ENCODE assay signal across 8 cellular contexts in genomic region chr1:224377676-224378006, GRCh38. TPM values are rescaled to one million over a fixed set of nuclear protein-coding genes. Genes with fewer than 3 reads are reported as not detected.
DNase-seq lines count a peak whose midpoint lies in the region; ATAC-seq lines count a peak whose summit lies in the region.

No MANE protein-coding gene starts in this region.

- peak overlapping the region; percentile 87 for H3K27ac Mint-ChIP-seq in activated CD4-positive, alpha-beta T cell treated with anti-CD3 and anti-CD28 coated beads, Interleukin-2, amount 10 ng/mL, durations not matched to agents 7 days and 5 days
- H3K27ac Mint-ChIP-seq in T-cell = peak overlapping the region; percentile 88 to 91

- H3K9me3 Mint-ChIP-seq in activated CD4-positive, alpha-beta T cell treated with anti-CD3 and anti-CD28 coated beads, Interleukin-2, amount 10 ng/mL, durations not matched to agents 7 days and 5 days = no peaks in the 10 kb centered on the region
- no peaks in the 10 kb centered on the region for H3K9me3 Mint-ChIP-seq in T-cell

- POLR2A ChIA-PET in activated CD4-positive, alpha-beta T cell treated with anti-CD3 and anti-CD28 coated beads, Interleukin-2, amount 10 ng/mL, durations not matched to agents 7 days and 5 days (lab: Charles Lee) = no interaction called here
- POLR2A ChIA-PET in T-cell (lab: Charles Lee) = interaction anchor here in 1 of 2 donors (0.6 kb wide), 1 partner anchor 11 kb away, joined by 3 read pairs; no protein-coding TSS in a partner anchor

- no peak overlapping the region for H3K4me3 Mint-ChIP-seq in activated CD4-positive, alpha-beta T cell treated with anti-CD3 and anti-CD28 coated beads, Interleukin-2, amount 10 ng/mL, durations not matched to agents 7 days and 5 days
- peak overlapping the region in 2 of 3 donors; percentile 41 to 60 for H3K4me3 Mint-ChIP-seq in T-cell

- peaks cover 86% of the 10 kb centered on the region for H3K36me3 Mint-ChIP-seq in activated CD4-positive, alpha-beta T cell treated with anti-CD3 and anti-CD28 coated beads, Interleukin-2, amount 10 ng/mL, durations not matched to agents 7 days and 5 days (ENCODE audit: low read depth)
- H3K36me3 Mint-ChIP-seq in T-cell = peaks cover 44% of the 10 kb centered on the region

- DNase-seq in activated CD4-positive, alpha-beta T cell treated with anti-CD3 and anti-CD28 coated beads, Interleukin-2, amount 10 ng/mL, durations not matched to agents 7 days and 5 days = peak; percentile 22
- no peak for DNase-seq in activated CD4-positive, alpha-beta T cell treated with anti-CD3 and anti-CD28 coated beads for 1 hour
- DNase-seq in T-cell = peak in 2 of 34 experiments; percentile 8 to 11
- no peak for DNase-seq in left cardiac atrium
- DNase-seq in AML-193 (lab: John Stamatoyannopoulos, UW) = no peak
- DNase-seq in NCI-H510A treated with DMSO at 0.1 percent for 48 hours (lab: John Stamatoyannopoulos, UW) = no peak
- no peak for DNase-seq in NCI-H1092 treated with DMSO at 0.1 percent for 48 hours (lab: John Stamatoyannopoulos, UW)

- ATAC-seq in HG02938 (IDR thresholded peaks at IDR 0.05; ENCODE audit: unreplicated experiment) (peak; percentile 55), T-cell (replicated peaks in 1 of 4) (peak; percentile 18 to 64 (median 50)), left cardiac atrium (peak; percentile 56 to 67)

- H3K27me3 Mint-ChIP-seq in activated CD4-positive, alpha-beta T cell treated with anti-CD3 and anti-CD28 coated beads, Interleukin-2, amount 10 ng/mL, durations not matched to agents 7 days and 5 days = no peaks in the 10 kb centered on the region
- H3K27me3 Mint-ChIP-seq in T-cell = no peaks in the 10 kb centered on the region

- intact Hi-C loops in left cardiac atrium (cut with DNase I) = no loop called here

- CTCF ChIA-PET in activated CD4-positive, alpha-beta T cell treated with anti-CD3 and anti-CD28 coated beads, Interleukin-2, amount 10 ng/mL, durations not matched to agents 7 days and 5 days (lab: Charles Lee) = interaction anchor here (0.6 to 2.0 kb wide), 6 partner anchors 13 to 259 kb away, joined by 3 to 5 read pairs (median 3); no protein-coding TSS in a partner anchor
- CTCF ChIA-PET in T-cell (lab: Charles Lee) = interaction anchor here in 1 of 2 donors (0.7 to 1.5 kb wide), 3 partner anchors 10 to 53 kb away, joined by 3 read pairs; no protein-coding TSS in a partner anchor

- H3K4me1 Mint-ChIP-seq in activated CD4-positive, alpha-beta T cell treated with anti-CD3 and anti-CD28 coated beads, Interleukin-2, amount 10 ng/mL, durations not matched to agents 7 days and 5 days = peaks cover 89% of the 10 kb centered on the region
- peaks cover 92 to 96% (median 92%) of the 10 kb centered on the region in 3 donors for H3K4me1 Mint-ChIP-seq in T-cell

RNA-seq across cellular contexts. Expression of gene CNIH4, which starts 21.0 kb away (rescaled TPM):
- 10 to 100 TPM; 37.0 to 39.5 TPM for total RNA-seq in activated CD4-positive, alpha-beta T cell treated with anti-CD3 and anti-CD28 coated beads, Interleukin-2, amount 10 ng/mL, durations not matched to agents 7 days and 5 days
- total RNA-seq in T-cell = 10 to 100 TPM; 25.9 to 40.9 (median 38.8) TPM
- 10 to 100 TPM; 32.3 to 32.8 TPM for total RNA-seq in left cardiac atrium

RNA-seq across cellular contexts. Expression of gene NVL, which starts 47.7 kb away (rescaled TPM):
- total RNA-seq in activated CD4-positive, alpha-beta T cell treated with anti-CD3 and anti-CD28 coated beads, Interleukin-2, amount 10 ng/mL, durations not matched to agents 7 days and 5 days = 10 to 100 TPM; 41.6 to 43.5 TPM
- total RNA-seq in T-cell (10 to 100 TPM; 32.5 to 42.0 (median 37.6) TPM), left cardiac atrium (10 to 100 TPM; 10.7 to 11.8 TPM)

RNA-seq across cellular contexts. Expression of gene WDR26, which starts 57.0 kb away (rescaled TPM):
- 10 to 100 TPM; 67.7 to 74.2 TPM for total RNA-seq in activated CD4-positive, alpha-beta T cell treated with anti-CD3 and anti-CD28 coated beads, Interleukin-2, amount 10 ng/mL, durations not matched to agents 7 days and 5 days
- total RNA-seq in T-cell (100 to 1,000 TPM in 2 of 5 donors, 10 to 100 TPM in 3; 90.7 to 166 (median 96.3) TPM), left cardiac atrium (10 to 100 TPM; 54.3 to 67.4 TPM)
